11 cellular contexts compared by ENCODE assay signal in genomic region chr13:109836629-109837607, GRCh38. TPM values are rescaled to one million over a fixed set of nuclear protein-coding genes. Genes with fewer than 3 reads are reported as not detected.
DNase-seq lines count a peak whose midpoint lies in the region; ATAC-seq lines count a peak whose summit lies in the region.
"Had no signal": no experiment of that assay in that cellular context is flagged by ENCODE, and none has a peak within 500 bp of the region (broad histone marks: within the 10 kb centered on the region; RNA-seq: fewer than 3 reads in every experiment).

No MANE protein-coding gene starts in this region.

- H3K4me3 Mint-ChIP-seq in stimulated activated naive B cell treated with anti-CD40 and anti-IgM and Interleukin-4, amounts not matched to agents 10 μg/mL and 1 μg/mL and 100 μg/mL, for 72 hours = no peak overlapping the region
- H3K4me3 Mint-ChIP-seq: immature natural killer cell had no signal

- H3K36me3 Mint-ChIP-seq in stimulated activated naive B cell treated with anti-CD40 and anti-IgM and Interleukin-4, amounts not matched to agents 10 μg/mL and 1 μg/mL and 100 μg/mL, for 72 hours = no peaks in the 10 kb centered on the region
- H3K36me3 Mint-ChIP-seq: immature natural killer cell had no signal

- no peaks in the 10 kb centered on the region for H3K27me3 ChIP-seq in HAP-1 (ENCODE audit: low read depth)
- H3K27me3 ChIP-seq: adrenal gland had no signal

- peaks cover 33 to 45% of the 10 kb centered on the region in 2 donors for H3K27me3 Mint-ChIP-seq in stimulated activated naive B cell treated with anti-CD40 and anti-IgM and Interleukin-4, amounts not matched to agents 10 μg/mL and 1 μg/mL and 100 μg/mL, for 72 hours

- H3K4me3 ChIP-seq in HAP-1 = no peak overlapping the region
- H3K4me3 ChIP-seq: adrenal gland had no signal

- no peaks in the 10 kb centered on the region for H3K4me1 ChIP-seq in HAP-1
- H3K4me1 ChIP-seq: adrenal gland had no signal

- DNase-seq in HK-2 (ENCODE audit: unreplicated experiment) (peak; percentile 59), left colon (peak; percentile 55 to 74), NCI-H524 (lab: John Stamatoyannopoulos, UW) (no peak), HAP-1 (ENCODE audit: low spot score in 2 of 2) (no peak), NCI-H748 treated with DMSO at 0.1 percent for 48 hours (lab: John Stamatoyannopoulos, UW) (no peak)
- DNase-seq in stimulated activated naive B cell treated with anti-CD40 and anti-IgM and Interleukin-4, amounts not matched to agents 10 μg/mL and 1 μg/mL and 100 μg/mL, for 72 hours = no peak
- DNase-seq: activated CD4-positive, alpha-beta T cell treated with anti-CD3 and anti-CD28 coated beads for 48 hours; adrenal gland; immature natural killer cell had no signal

- no peaks in the 10 kb centered on the region for H3K9me3 Mint-ChIP-seq in stimulated activated naive B cell treated with anti-CD40 and anti-IgM and Interleukin-4, amounts not matched to agents 10 μg/mL and 1 μg/mL and 100 μg/mL, for 72 hours
- H3K9me3 Mint-ChIP-seq: immature natural killer cell had no signal

- H3K9me3 ChIP-seq in HAP-1 = no peaks in the 10 kb centered on the region
- H3K9me3 ChIP-seq: adrenal gland had no signal

- no peaks in the 10 kb centered on the region for H3K36me3 ChIP-seq in HAP-1 (replicated peaks)
- H3K36me3 ChIP-seq: adrenal gland had no signal

- ATAC-seq in GM18498 (IDR thresholded peaks at IDR 0.05; ENCODE audit: unreplicated experiment) = peak; percentile 86
- ATAC-seq in GM21737 (IDR thresholded peaks at IDR 0.05; ENCODE audit: unreplicated experiment) = peak; percentile 80
- ATAC-seq in left colon = peak; percentile 100
- no peak for ATAC-seq in stimulated activated naive B cell treated with anti-CD40 and anti-IgM and Interleukin-4, amounts not matched to agents 10 μg/mL and 1 μg/mL and 100 μg/mL, for 72 hours (replicated peaks)

- intact Hi-C loops in left colon (cut with DNase I, micrococcal nuclease) = no loop called here

- no peak overlapping the region for H3K27ac Mint-ChIP-seq in stimulated activated naive B cell treated with anti-CD40 and anti-IgM and Interleukin-4, amounts not matched to agents 10 μg/mL and 1 μg/mL and 100 μg/mL, for 72 hours
- H3K27ac Mint-ChIP-seq: immature natural killer cell had no signal

- in situ Hi-C loops in HAP-1 (cut with MboI; ENCODE audit: low sequenced_read_pairs) = no loop called here

- H3K4me1 Mint-ChIP-seq in stimulated activated naive B cell treated with anti-CD40 and anti-IgM and Interleukin-4, amounts not matched to agents 10 μg/mL and 1 μg/mL and 100 μg/mL, for 72 hours = peaks cover 0 to 6% of the 10 kb centered on the region in 2 donors
- H3K4me1 Mint-ChIP-seq: immature natural killer cell had no signal

RNA-seq across cellular contexts. Expression of gene IRS2, which starts 50.5 kb away (rescaled TPM):
- 10 to 100 TPM; 11.4 to 17.9 TPM for total RNA-seq in left colon

Comparison
In these comparisons a context has a peak if more than half of its experiments do, and no peak if none do; other contexts are left out.
1. ATAC-seq: peak in GM18498 (single experiment), GM21737 (single experiment) and left colon (single experiment); none in stimulated activated naive B cell treated with anti-CD40 and anti-IgM and Interleukin-4, amounts not matched to agents 10 μg/mL and 1 μg/mL and 100 μg/mL, for 72 hours (0 of 2).
2. DNase-seq: peak in HK-2 (single experiment) and left colon (2 of 2); none in NCI-H524 (0 of 2), HAP-1 (0 of 2), stimulated activated naive B cell treated with anti-CD40 and anti-IgM and Interleukin-4, amounts not matched to agents 10 μg/mL and 1 μg/mL and 100 μg/mL, for 72 hours (single experiment) and NCI-H748 treated with DMSO at 0.1 percent for 48 hours (single experiment).